8 cellular contexts compared by ENCODE assay signal in the genomic region with DNA sequence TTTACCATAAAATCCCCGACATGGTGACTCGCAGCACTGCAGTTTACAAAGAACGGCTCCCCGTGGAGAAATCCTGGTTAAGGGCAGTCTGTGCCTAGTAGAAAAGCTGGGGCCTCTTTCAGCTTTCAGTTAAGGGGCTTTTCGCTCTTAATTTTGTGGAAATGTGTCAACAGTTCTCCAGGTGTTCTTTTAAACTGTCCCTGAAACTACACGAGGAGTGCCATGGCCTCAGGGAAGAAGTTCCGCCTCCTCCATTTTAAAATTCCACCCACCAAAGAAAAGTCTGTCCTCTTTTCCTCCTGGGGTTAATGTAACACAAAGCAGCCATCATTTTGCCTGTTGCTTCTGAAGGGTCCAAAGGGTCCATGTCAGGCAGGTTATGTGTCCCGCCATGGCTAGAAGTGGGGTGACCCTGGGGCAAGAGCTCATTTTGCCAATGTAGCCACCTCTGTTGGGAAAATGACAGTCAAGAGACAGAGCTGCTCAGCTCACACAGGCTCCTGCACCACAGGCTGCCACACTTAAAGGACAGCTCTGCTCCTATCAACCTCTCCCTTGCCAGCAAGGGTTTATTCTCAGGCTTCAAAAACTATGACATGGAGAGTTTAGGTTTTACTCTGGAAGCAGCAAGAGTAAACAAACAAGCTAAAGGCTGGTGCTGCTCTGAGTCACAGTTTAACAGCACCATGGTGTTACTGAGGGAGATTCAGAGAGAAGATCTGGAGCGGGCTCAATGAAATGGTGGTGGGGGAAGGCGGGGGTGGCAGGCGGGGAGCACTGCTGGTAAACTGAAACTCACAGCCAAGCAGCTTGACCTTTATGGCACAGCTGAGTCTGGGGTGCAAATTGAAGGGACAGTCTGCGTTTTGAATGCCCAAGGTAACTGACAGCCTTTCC. TPM values are rescaled to one million over a fixed set of nuclear protein-coding genes. Genes with fewer than 3 reads are reported as not detected.
A peak's percentile ranks its signal among the peaks of the same experiment; 100 is the strongest.
DNase-seq lines count a peak whose midpoint lies in the region; ATAC-seq, FAIRE-seq and TF ChIP-seq lines count a peak whose summit lies in the region.

No MANE protein-coding gene starts in this region.

- no peaks in the 10 kb centered on the region for H3K36me3 ChIP-seq in neural progenitor cell

- TF ChIP-seq CTCF in choroid plexus epithelial cell (conservative IDR thresholded peaks at IDR 0.05; ENCODE audit: low read depth, low read length) (no peak), neural progenitor cell (IDR thresholded peaks at IDR 0.05) (no peak)

- H3K9me3 ChIP-seq in neural progenitor cell (ENCODE audit: low read depth) = no peaks in the 10 kb centered on the region

- DNase-seq in DMS79 (lab: John Stamatoyannopoulos, UW) (peak; percentile 85), NCI-H146 (lab: John Stamatoyannopoulos, UW) (peak; percentile 60), choroid plexus epithelial cell (ENCODE audit: low read depth) (peak; percentile 64), neural progenitor cell (ENCODE audit: low spot score) (peak; percentile 83), 8988T (no peak), GM12892 (ENCODE audit: insufficient read length) (no peak)
- no peak for DNase-seq in activated naive CD4-positive, alpha-beta T cell treated with anti-CD3 and anti-CD28 coated beads, Interleukin-2, amount 10 ng/mL, durations not matched to agents 7 days and 5 days

- H3K27me3 Mint-ChIP-seq in neural progenitor cell (ENCODE audit: insufficient read depth, low read depth) = peaks cover 9% of the 10 kb centered on the region
- peaks cover 76% of the 10 kb centered on the region for H3K27me3 Mint-ChIP-seq in activated naive CD4-positive, alpha-beta T cell treated with anti-CD3 and anti-CD28 coated beads, Interleukin-2, amount 10 ng/mL, durations not matched to agents 7 days and 5 days

- CTCF ChIA-PET in activated naive CD4-positive, alpha-beta T cell treated with anti-CD3 and anti-CD28 coated beads, Interleukin-2, amount 10 ng/mL, durations not matched to agents 7 days and 5 days (lab: Charles Lee) = interaction anchor here (1.3 to 10.1 kb wide), 4 partner anchors 15 to 151 kb away, joined by 4 to 96 read pairs (median 16); no protein-coding TSS in a partner anchor

- peaks cover 63% of the 10 kb centered on the region for H3K4me1 Mint-ChIP-seq in neural progenitor cell
- H3K4me1 Mint-ChIP-seq in activated naive CD4-positive, alpha-beta T cell treated with anti-CD3 and anti-CD28 coated beads, Interleukin-2, amount 10 ng/mL, durations not matched to agents 7 days and 5 days = peaks cover 13% of the 10 kb centered on the region

- H3K79me2 ChIP-seq in neural progenitor cell (ENCODE audit: low read depth) = peaks cover 9% of the 10 kb centered on the region

- H3K9me3 Mint-ChIP-seq in neural progenitor cell = peaks cover 3% of the 10 kb centered on the region
- no peaks in the 10 kb centered on the region for H3K9me3 Mint-ChIP-seq in activated naive CD4-positive, alpha-beta T cell treated with anti-CD3 and anti-CD28 coated beads, Interleukin-2, amount 10 ng/mL, durations not matched to agents 7 days and 5 days

- no peak overlapping the region for H3K9ac ChIP-seq in neural progenitor cell

- H3K4me3 ChIP-seq in choroid plexus epithelial cell (ENCODE audit: low read depth, low read length) = no peak overlapping the region
- peak overlapping the region; percentile 45 for H3K4me3 ChIP-seq in neural progenitor cell

- peaks cover 2% of the 10 kb centered on the region for H3K36me3 Mint-ChIP-seq in neural progenitor cell
- H3K36me3 Mint-ChIP-seq in activated naive CD4-positive, alpha-beta T cell treated with anti-CD3 and anti-CD28 coated beads, Interleukin-2, amount 10 ng/mL, durations not matched to agents 7 days and 5 days = no peaks in the 10 kb centered on the region

- H3K27me3 ChIP-seq in neural progenitor cell = peaks cover 33% of the 10 kb centered on the region

- H3K4me1 ChIP-seq in neural progenitor cell = peaks cover 61% of the 10 kb centered on the region

- H2AFZ ChIP-seq in neural progenitor cell (replicated peaks) = peak overlapping the region; percentile 74

- H3K4me2 ChIP-seq in neural progenitor cell = peak overlapping the region; percentile 72

- ATAC-seq in GM21619 (IDR thresholded peaks at IDR 0.05; ENCODE audit: unreplicated experiment) = no peak

- no peak for FAIRE-seq in GM12892 (lab: Jason Lieb, UNC)

- peak overlapping the region; percentile 82 for H3K4me3 Mint-ChIP-seq in neural progenitor cell
- no peak overlapping the region for H3K4me3 Mint-ChIP-seq in activated naive CD4-positive, alpha-beta T cell treated with anti-CD3 and anti-CD28 coated beads, Interleukin-2, amount 10 ng/mL, durations not matched to agents 7 days and 5 days

- H3K27ac Mint-ChIP-seq in neural progenitor cell = peak overlapping the region; percentile 87
- no peak overlapping the region for H3K27ac Mint-ChIP-seq in activated naive CD4-positive, alpha-beta T cell treated with anti-CD3 and anti-CD28 coated beads, Interleukin-2, amount 10 ng/mL, durations not matched to agents 7 days and 5 days

- peak overlapping the region; percentile 85 for H3K27ac ChIP-seq in neural progenitor cell

- H4K20me1 ChIP-seq in neural progenitor cell (ENCODE audit: low read depth) = peaks cover 12% of the 10 kb centered on the region

- peaks cover 42% of the 10 kb centered on the region for H3F3A ChIP-seq in neural progenitor cell (ENCODE audit: low read depth)

- TF ChIP-seq POLR2A in GM12892 (IDR thresholded peaks at IDR 0.05; ENCODE audit: low read depth, low read length) = no peak

RNA-seq across cellular contexts. Expression of a gene that starts 3.2 kb away (rescaled TPM):
- total RNA-seq in neural progenitor cell (ENCODE audit: low replicate concordance) = 1.1 and 6.6 TPM in 2 replicates
- 1.1 TPM for polyA plus RNA-seq in GM12892 (2012; ENCODE audit: missing spikeins)

Comparison
In these comparisons a context has a peak if more than half of its experiments do, and no peak if none do; other contexts are left out.
1. DNase-seq: peak in DMS79 (single experiment), NCI-H146 (single experiment), choroid plexus epithelial cell (single experiment) and neural progenitor cell (single experiment); none in 8988T (single experiment), activated naive CD4-positive, alpha-beta T cell treated with anti-CD3 and anti-CD28 coated beads, Interleukin-2, amount 10 ng/mL, durations not matched to agents 7 days and 5 days (single experiment) and GM12892 (single experiment).